19 cellular contexts compared by ENCODE assay signal in genomic region chr4:24244663-24245519, GRCh38.
DNase-seq lines count a peak whose midpoint lies in the region; TF ChIP-seq lines count a peak whose summit lies in the region.
"Had no signal": no experiment of that assay in that cellular context is flagged by ENCODE, and none has a peak within 500 bp of the region (broad histone marks: within the 10 kb centered on the region; RNA-seq: fewer than 3 reads in every experiment).

No MANE protein-coding gene starts in this region.

- no peaks in the 10 kb centered on the region for H3K27me3 Mint-ChIP-seq in Caco-2 (ENCODE audit: insufficient read depth, unreplicated experiment)

- TF ChIP-seq CTCF in HEK293 (tag by site-specific recombination; IDR thresholded peaks at IDR 0.05) (no peak), left ventricle myocardium inferior (IDR thresholded peaks at IDR 0.05; ENCODE audit: borderline replicate concordance) (no peak), parathyroid adenoma (IDR thresholded peaks at IDR 0.05) (no peak), GM13977 (IDR thresholded peaks at IDR 0.05; ENCODE audit: extremely low read depth, insufficient read depth, missing control alignments) (no peak), Caco-2 (IDR thresholded peaks at IDR 0.05; ENCODE audit: insufficient read depth in 1 of 2, low read depth in 1 of 2, low read length in 1 of 2, severe bottlenecking in 1 of 2, unreplicated experiment in 1 of 2) (no peak)

- DNase-seq in astrocyte of the hippocampus (ENCODE audit: low read depth, low spot score) (peak; percentile 41), left ventricle myocardium inferior (peak; percentile 67), UCSD-AML1 (lab: John Stamatoyannopoulos, UW; ENCODE audit: unreplicated experiment) (no peak), OCI-M2 (lab: John Stamatoyannopoulos, UW; ENCODE audit: unreplicated experiment) (no peak), GM13977 (ENCODE audit: low spot score) (no peak), Caco-2 (no peak)
- DNase-seq: activated T-cell treated with anti-CD3 and anti-CD28 coated beads, Interleukin-2, amount 50 U/mL, for 72 hours; DMS53; H9; NCI-H1436 treated with DMSO at 0.1 percent for 48 hours; RPMI8226; stimulated activated CD4-positive, alpha-beta T cell treated with anti-CD3 and anti-CD28 coated beads, Interleukin-2, amount 100 ng/mL, for 24 hours; stimulated activated CD8-positive, alpha-beta memory T cell treated with anti-CD3 and anti-CD28 coated beads, Interleukin-4, amount 100 ng/mL, for 48 hours had no signal

- no peak overlapping the region for H3K4me3 Mint-ChIP-seq in Caco-2 (ENCODE audit: unreplicated experiment)
- H3K4me3 Mint-ChIP-seq: activated T-cell treated with anti-CD3 and anti-CD28 coated beads, Interleukin-2, amount 50 U/mL, for 72 hours; H9 had no signal

- no peak overlapping the region for H3K4me3 ChIP-seq in HEK293 (ENCODE audit: low read depth, low read length)
- no peak overlapping the region for H3K4me3 ChIP-seq in left ventricle myocardium inferior
- no peak overlapping the region for H3K4me3 ChIP-seq in parathyroid adenoma (ENCODE audit: low read depth, low read length)
- no peak overlapping the region for H3K4me3 ChIP-seq in Caco-2 (ENCODE audit: low read depth, low read length)
- H3K4me3 ChIP-seq: coronary artery, prostate gland, thoracic aorta had no signal

- no peak overlapping the region for H3K9ac ChIP-seq in parathyroid adenoma
- H3K9ac ChIP-seq: KMS-11 had no signal

- H3K27ac Mint-ChIP-seq in Caco-2 (ENCODE audit: unreplicated experiment): no peak overlapping the region
- H3K27ac Mint-ChIP-seq: activated T-cell treated with anti-CD3 and anti-CD28 coated beads, Interleukin-2, amount 50 U/mL, for 72 hours; H9 had no signal

- no peaks in the 10 kb centered on the region for H3K4me1 Mint-ChIP-seq in Caco-2 (ENCODE audit: low read depth, unreplicated experiment)

- H3K4me1 ChIP-seq in HEK293 (ENCODE audit: control insufficient read depth, insufficient read depth, low read length): no peaks in the 10 kb centered on the region
- H3K4me1 ChIP-seq in left ventricle myocardium inferior: peaks cover 83% of the 10 kb centered on the region
- H3K4me1 ChIP-seq in parathyroid adenoma: peaks cover 2% of the 10 kb centered on the region
- 0 out of 2 replicates have a peak, but pooled peaks cover 6% of the 10 kb centered on the region for H3K4me1 ChIP-seq in Caco-2
- H3K4me1 ChIP-seq: prostate gland had no signal

- H3K4me2 ChIP-seq in parathyroid adenoma (ENCODE audit: low read length): no peak overlapping the region
- H3K4me2 ChIP-seq: KMS-11 had no signal

- POLR2A ChIA-PET in HEK293 (lab: Yijun Ruan, JAX) (no interaction called here), Caco-2 (lab: Charles Lee) (interaction anchor here (0.7 kb wide), 1 partner anchor 151 kb away, joined by 3 read pairs; no protein-coding TSS in a partner anchor)

- BruUV-seq in Caco-2 (replicated peaks; lab: Mats Ljungman, UMichigan): no TSS peak

- H3K36me3 ChIP-seq in HEK293 (ENCODE audit: control insufficient read depth in 2 of 2, insufficient read depth in 1 of 2, low read length in 2 of 2) (no peaks in the 10 kb centered on the region), left ventricle myocardium inferior (no peaks in the 10 kb centered on the region), parathyroid adenoma (ENCODE audit: control insufficient read depth, insufficient read depth, low read length) (no peaks in the 10 kb centered on the region), Caco-2 (ENCODE audit: control insufficient read depth, insufficient read depth, low read length) (no peaks in the 10 kb centered on the region)
- H3K36me3 ChIP-seq: prostate gland, thoracic aorta had no signal

- in situ Hi-C loops in GM13977 (cut with MboI; ENCODE audit: low pct_unique_long_range_greater_than_20kb, low sequenced_read_pairs, unreplicated experiment): no loop called here

- H3K27ac ChIP-seq in HEK293 (ENCODE audit: extremely low read depth, low read depth, low read length) (no peak overlapping the region), left ventricle myocardium inferior (replicated peaks) (peak overlapping the region; percentile 92), parathyroid adenoma (no peak overlapping the region)
- H3K27ac ChIP-seq: KMS-11, prostate gland, thoracic aorta had no signal

- intact Hi-C loops in left ventricle myocardium inferior (cut with micrococcal nuclease) (no loop called here), Caco-2 (cut with micrococcal nuclease; ENCODE audit: unreplicated experiment) (loop anchor here (5.0 kb wide), 1 partner anchor 313 kb away; no protein-coding TSS in a partner anchor)

- no peaks in the 10 kb centered on the region for H3K27me3 ChIP-seq in left ventricle myocardium inferior (ENCODE audit: low read depth)
- H3K27me3 ChIP-seq in parathyroid adenoma (ENCODE audit: control insufficient read depth, insufficient read depth, low read length): no peaks in the 10 kb centered on the region
- H3K27me3 ChIP-seq in Caco-2 (replicated peaks; ENCODE audit: control insufficient read depth, insufficient read depth, low read length): no peaks in the 10 kb centered on the region

- no peaks in the 10 kb centered on the region for H3K79me2 ChIP-seq in parathyroid adenoma

- no peaks in the 10 kb centered on the region for H3K36me3 Mint-ChIP-seq in Caco-2 (ENCODE audit: insufficient read depth, unreplicated experiment)

- H3K9me3 Mint-ChIP-seq in Caco-2 (ENCODE audit: unreplicated experiment): no peaks in the 10 kb centered on the region
- H3K9me3 Mint-ChIP-seq: H9 had no signal

- H3K9me3 ChIP-seq in HEK293 (ENCODE audit: control insufficient read depth, insufficient read depth, low read depth, low read length): no peaks in the 10 kb centered on the region
- no peaks in the 10 kb centered on the region for H3K9me3 ChIP-seq in left ventricle myocardium inferior (replicated peaks)
- no peaks in the 10 kb centered on the region for H3K9me3 ChIP-seq in parathyroid adenoma (ENCODE audit: control insufficient read depth, low read length)
- no peaks in the 10 kb centered on the region for H3K9me3 ChIP-seq in Caco-2
- H3K9me3 ChIP-seq: prostate gland, thoracic aorta had no signal

- H2AFZ ChIP-seq in parathyroid adenoma: peak overlapping the region; percentile 50

- CTCF ChIA-PET in HEK293 (lab: Yijun Ruan, JAX) (interaction anchor here (0.6 kb wide), 1 partner anchor 193 kb away, joined by 3 read pairs; no protein-coding TSS in a partner anchor), Caco-2 (lab: Charles Lee) (no interaction called here)

TF ChIP-seq in HEK293, 187 proteins besides CTCF, POLR2A, EP300 and RAD21 (continues in another document):
- TF ChIP-seq ZSCAN30 (tag by site-specific recombination; IDR thresholded peaks at IDR 0.05) (no peak), ZNF660 (tag by site-specific recombination; IDR thresholded peaks at IDR 0.05) (0 out of 2 replicates have a peak, but pooled peaks have one; percentile 43), PATZ1 (tag by site-specific recombination; IDR thresholded peaks at IDR 0.05) (no peak), ZNF596 (tag by site-specific recombination; IDR thresholded peaks at IDR 0.05) (no peak), ZNF335 (tag by site-specific recombination; conservative IDR thresholded peaks at IDR 0.05) (peak; percentile 54), FEZF1 (tag by site-specific recombination; IDR thresholded peaks at IDR 0.05) (peak; percentile 36; the same call in 1 of the 2 replicates), ZFP37 (tag by site-specific recombination; IDR thresholded peaks at IDR 0.05) (no peak), TRIM28 (IDR thresholded peaks at IDR 0.05; ENCODE audit: borderline replicate concordance, low read length) (peak; percentile 30; the same call in 1 of the 2 replicates), ZBTB44 (tag by site-specific recombination; IDR thresholded peaks at IDR 0.05) (peak; percentile 51; the same call in 1 of the 2 replicates), ZNF692 (tag by site-specific recombination; IDR thresholded peaks at IDR 0.05) (peak; percentile 48; the same call in 1 of the 2 replicates), KLF9 (tag by site-specific recombination; IDR thresholded peaks at IDR 0.05; ENCODE audit: low read depth) (no peak)

Comparison
In these comparisons a context has a peak if more than half of its experiments do, and no peak if none do; other contexts are left out.
1. DNase-seq: peak in astrocyte of the hippocampus (single experiment) and left ventricle myocardium inferior (single experiment); none in UCSD-AML1 (single experiment), OCI-M2 (single experiment), GM13977 (single experiment) and Caco-2 (0 of 2).